In the genomic region with DNA sequence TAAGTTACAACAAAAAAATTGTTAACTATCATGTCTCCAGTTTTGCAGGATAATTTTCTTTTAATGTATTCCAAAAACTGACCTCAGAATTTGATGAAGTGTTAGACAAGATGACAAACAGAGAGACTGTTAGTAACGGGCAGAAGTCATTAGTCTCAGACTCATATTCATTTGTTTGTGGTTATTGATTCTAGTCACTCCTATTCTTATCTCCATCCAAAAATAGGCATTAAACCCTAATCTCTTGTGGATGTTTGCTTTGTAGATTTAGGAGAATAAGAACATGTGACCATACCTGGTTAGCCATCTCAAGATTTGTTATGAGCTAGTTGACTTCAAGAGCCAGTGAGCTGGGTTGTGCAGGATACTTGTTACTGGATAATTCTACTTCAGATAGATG, we compare ENCODE assay signal across 29 cellular contexts.
DNase-seq lines count a peak whose midpoint lies in the region; ATAC-seq, FAIRE-seq and TF ChIP-seq lines count a peak whose summit lies in the region.
"Had no signal": no experiment of that assay in that cellular context is flagged by ENCODE, and none has a peak within 500 bp of the region (broad histone marks: within the 10 kb centered on the region; RNA-seq: fewer than 3 reads in every experiment).

No MANE protein-coding gene starts in this region.

- no peak for TF ChIP-seq RAD21 in H1 (IDR thresholded peaks at IDR 0.05 in 1 of 2, conservative IDR thresholded peaks at IDR 0.05 in 1 of 2; ENCODE audit: low read depth in 2 of 2, low read length in 2 of 2)

- no peak overlapping the region for H2BK5ac ChIP-seq in H1 (ENCODE audit: low read depth, low read length)

- no peak for TF ChIP-seq EP300 in H1 (IDR thresholded peaks at IDR 0.05; ENCODE audit: borderline replicate concordance in 1 of 2, low read depth in 2 of 2, low read length in 2 of 2)

- no peak for TF ChIP-seq CTCF in H1 (IDR thresholded peaks at IDR 0.05; ENCODE audit: control extremely low read depth in 1 of 3, insufficient read depth in 1 of 3, low read depth in 1 of 3, low read length in 3 of 3)

- CTCF ChIA-PET in H1 (lab: Charles Lee; ENCODE audit: partially characterized antibody), result interaction anchor here (0.6 to 1.5 kb wide), 4 partner anchors 17 to 683 kb away, joined by 3 to 4 read pairs (median 4); no protein-coding TSS in a partner anchor
- CTCF ChIA-PET in activated CD4-positive, alpha-beta memory T cell treated with anti-CD3 and anti-CD28 coated beads for 36 hours (lab: Charles Lee), result no interaction called here

- no peak overlapping the region for H3K14ac ChIP-seq in H1 (ENCODE audit: insufficient read length)

- H4K91ac ChIP-seq in H1 (replicated peaks; ENCODE audit: insufficient read length, low read length), result no peak overlapping the region

- H3K56ac ChIP-seq in H1 (replicated peaks; ENCODE audit: insufficient read length, low read depth, low read length), result no peak overlapping the region

- peaks cover 3% of the 10 kb centered on the region for H3K27me3 Mint-ChIP-seq in activated CD4-positive, alpha-beta memory T cell treated with anti-CD3 and anti-CD28 coated beads for 36 hours
- H3K27me3 Mint-ChIP-seq: memory B cell had no signal

- H4K20me1 ChIP-seq in H1 (replicated peaks in 1 of 2; ENCODE audit: control insufficient read depth in 1 of 2, insufficient read depth in 2 of 2, low read length in 2 of 2), result no peaks in the 10 kb centered on the region

- H3K36me3 ChIP-seq in H1 (ENCODE audit: control insufficient read depth in 2 of 4, insufficient read depth in 4 of 4, low read length in 3 of 4), result no peaks in the 10 kb centered on the region
- H3K36me3 ChIP-seq: cardiac muscle cell, tibial artery had no signal

- H4K5ac ChIP-seq in H1 (ENCODE audit: insufficient read length, low read depth, low read length), result no peak overlapping the region

- H3K23ac ChIP-seq in H1 (ENCODE audit: insufficient read length), result no peak overlapping the region

- no peaks in the 10 kb centered on the region for H3K36me3 Mint-ChIP-seq in activated CD4-positive, alpha-beta memory T cell treated with anti-CD3 and anti-CD28 coated beads for 36 hours
- H3K36me3 Mint-ChIP-seq: memory B cell had no signal

- no peak overlapping the region for H3K18ac ChIP-seq in H1 (ENCODE audit: extremely low read depth, low read length)

- DNase-seq in GM12891 (ENCODE audit: insufficient read length, low spot score), result no peak
- DNase-seq in H1 (ENCODE audit: low read depth in 1 of 2, low spot score in 2 of 2), result no peak
- DNase-seq in left colon, result no peak
- DNase-seq in activated CD4-positive, alpha-beta memory T cell treated with anti-CD3 and anti-CD28 coated beads for 36 hours, result no peak
- no peak for DNase-seq in foreskin melanocyte
- DNase-seq: activated CD4-positive, alpha-beta T cell treated with anti-CD3 and anti-CD28 coated beads, Interleukin-2, amount 50 U/mL, for 4 hours; activated naive CD4-positive, alpha-beta T cell; activated naive CD8-positive, alpha-beta T cell treated with anti-CD3 and anti-CD28 coated beads, Interleukin-2, amount 50 U/mL, for 24 hours; DMS 273 treated with DMSO at 0.1 percent for 48 hours; effector memory CD8-positive, alpha-beta T cell; glutamatergic neuron; NCI-H446; PC-9; SK-N-SH; stimulated activated CD4-positive, alpha-beta T cell treated with anti-CD3 and anti-CD28 coated beads, Interleukin-4, amount 100 ng/mL, for 24 hours; tibial artery had no signal

- no peak overlapping the region for H2BK12ac ChIP-seq in H1 (ENCODE audit: low read depth, low read length)

- H3K27ac Mint-ChIP-seq in activated CD4-positive, alpha-beta memory T cell treated with anti-CD3 and anti-CD28 coated beads for 36 hours, result no peak overlapping the region
- H3K27ac Mint-ChIP-seq: activated naive CD8-positive, alpha-beta T cell treated with anti-CD3 and anti-CD28 coated beads, Interleukin-2, amount 50 U/mL, for 24 hours; effector memory CD8-positive, alpha-beta T cell; memory B cell; nephron had no signal

- no peak overlapping the region for H3K4me2 ChIP-seq in H1 (ENCODE audit: insufficient read depth in 1 of 2, low read depth in 2 of 2, low read length in 2 of 2)
- H3K4me2 ChIP-seq: PC-9, SK-N-SH had no signal

- H3K9me3 Mint-ChIP-seq in activated CD4-positive, alpha-beta memory T cell treated with anti-CD3 and anti-CD28 coated beads for 36 hours, result no peaks in the 10 kb centered on the region
- H3K9me3 Mint-ChIP-seq: activated naive CD8-positive, alpha-beta T cell treated with anti-CD3 and anti-CD28 coated beads, Interleukin-2, amount 50 U/mL, for 24 hours; effector memory CD8-positive, alpha-beta T cell; memory B cell; nephron had no signal

- H2AK5ac ChIP-seq in H1 (ENCODE audit: low read depth, low read length), result no peak overlapping the region

- H3K4me3 ChIP-seq in H1 (ENCODE audit: extremely low read depth in 1 of 4, insufficient read depth in 2 of 4, low read depth in 3 of 4, low read length in 4 of 4), result no peak overlapping the region
- H3K4me3 ChIP-seq: cardiac muscle cell, PC-9, tibial artery had no signal

- H3K4me3 Mint-ChIP-seq in activated CD4-positive, alpha-beta memory T cell treated with anti-CD3 and anti-CD28 coated beads for 36 hours, result no peak overlapping the region
- H3K4me3 Mint-ChIP-seq: activated naive CD8-positive, alpha-beta T cell treated with anti-CD3 and anti-CD28 coated beads, Interleukin-2, amount 50 U/mL, for 24 hours; effector memory CD8-positive, alpha-beta T cell; nephron had no signal

- H2BK120ac ChIP-seq in H1 (replicated peaks; ENCODE audit: low read depth, low read length), result no peak overlapping the region

- no peaks in the 10 kb centered on the region for H3K9me3 ChIP-seq in H1 (ENCODE audit: insufficient read depth in 2 of 2, low read depth in 1 of 2, low read length in 1 of 2)
- H3K9me3 ChIP-seq: SK-N-SH, tibial artery had no signal

- POLR2A ChIA-PET in H1 (lab: Charles Lee; ENCODE audit: partially characterized antibody), result no interaction called here
- POLR2A ChIA-PET in activated CD4-positive, alpha-beta memory T cell treated with anti-CD3 and anti-CD28 coated beads for 36 hours (lab: Charles Lee), result no interaction called here

- ATAC-seq in GM18868 (IDR thresholded peaks at IDR 0.05; ENCODE audit: unreplicated experiment), result peak; percentile 48
- ATAC-seq in HG02870 (IDR thresholded peaks at IDR 0.05; ENCODE audit: unreplicated experiment), result peak; percentile 71
- no peak for ATAC-seq in left colon
- ATAC-seq: activated CD4-positive, CD25-positive, alpha-beta regulatory T cell treated with anti-CD3 and anti-CD28 coated beads, Interleukin-2, amount 50 U/mL, for 24 hours; activated naive CD8-positive, alpha-beta T cell treated with anti-CD3 and anti-CD28 coated beads, Interleukin-2, amount 50 U/mL, for 24 hours; effector memory CD8-positive, alpha-beta T cell; HCT116; HepG2; left lobe of liver; Right ventricle myocardium inferior had no signal

- WGBS in H1 (ENCODE audit: extremely low coverage in 1 of 2, insufficient coverage in 1 of 2, insufficient read length in 1 of 2, insufficient replicate concordance in 2 of 2, low coverage in 1 of 2, low lambda C conversion rate in 2 of 2, missing lambda C conversion rate in 1 of 2), 2 experiments, result 94% methylated on average over 1 of the region's 1 CpG; no CpG with 5 or more reads in 1 of the 2 experiments

- H3K4me1 Mint-ChIP-seq in activated CD4-positive, alpha-beta memory T cell treated with anti-CD3 and anti-CD28 coated beads for 36 hours (ENCODE audit: low read depth), result no peaks in the 10 kb centered on the region
- H3K4me1 Mint-ChIP-seq: activated naive CD8-positive, alpha-beta T cell treated with anti-CD3 and anti-CD28 coated beads, Interleukin-2, amount 50 U/mL, for 24 hours had no signal

- H2BK15ac ChIP-seq in H1 (ENCODE audit: low read length), result no peak overlapping the region

- FAIRE-seq in GM12891 (lab: Jason Lieb, UNC) (peak; percentile 75), H1 (lab: Jason Lieb, UNC) (no peak)
- FAIRE-seq: astrocyte, colon, HepG2, TTC549 had no signal

- H3K79me2 ChIP-seq in H1 (ENCODE audit: control insufficient read depth in 1 of 2, insufficient read depth in 2 of 2, low read length in 2 of 2), result no peaks in the 10 kb centered on the region

- H3K23me2 ChIP-seq in H1 (ENCODE audit: low read depth, low read length), result no peaks in the 10 kb centered on the region

- H3K4me1 ChIP-seq in H1 (replicated peaks in 1 of 4; ENCODE audit: control insufficient read depth in 3 of 4, insufficient read depth in 4 of 4, low read length in 3 of 4), result peaks cover 0 to 23% (median 12%) of the 10 kb centered on the region in 4 experiments; a peak in 5 of 7 replicates
- H3K4me1 ChIP-seq: tibial artery had no signal

- no peaks in the 10 kb centered on the region for H3K79me1 ChIP-seq in H1 (ENCODE audit: low read depth, low read length)

- no peak overlapping the region for H3K27ac ChIP-seq in H1 (ENCODE audit: low read depth, low read length)
- H3K27ac ChIP-seq: cardiac muscle cell, PC-9, tibial artery had no signal

- H3K27me3 ChIP-seq in H1 (replicated peaks in 1 of 4; ENCODE audit: control insufficient read depth in 3 of 4, extremely low read depth in 1 of 4, insufficient read depth in 3 of 4, low read length in 3 of 4), result 0 out of 7 replicates have a peak, but pooled peaks cover 0 to 2% (median 0%) of the 10 kb centered on the region in 4 experiments
- H3K27me3 ChIP-seq: cardiac muscle cell had no signal

- 0 out of 2 replicates have a peak overlapping the region, but pooled peaks have one; percentile 35 for H2BK20ac ChIP-seq in H1 (ENCODE audit: low read length)

- H4K8ac ChIP-seq in H1 (ENCODE audit: extremely low read depth, insufficient read depth, low read length), result no peak overlapping the region

- H3K4ac ChIP-seq in H1 (replicated peaks; ENCODE audit: insufficient read length, low read depth, low read length), result no peak overlapping the region

- no peak overlapping the region for H2AFZ ChIP-seq in H1 (ENCODE audit: low read length)
- H2AFZ ChIP-seq: PC-9 had no signal

- TF ChIP-seq POLR2A in GM12891 (IDR thresholded peaks at IDR 0.05; ENCODE audit: low read depth, low read length) (no peak), H1 (IDR thresholded peaks at IDR 0.05; ENCODE audit: control extremely low read depth in 1 of 2, low read depth in 2 of 2, low read length in 2 of 2) (no peak)

- no peak overlapping the region for H3K9ac ChIP-seq in H1 (replicated peaks in 1 of 4; ENCODE audit: extremely low read depth in 1 of 4, low read depth in 3 of 4, low read length in 3 of 4)
- H3K9ac ChIP-seq: SK-N-SH had no signal

- intact Hi-C loops in left colon (cut with DNase I, micrococcal nuclease), result no loop called here
- intact Hi-C loops in activated CD4-positive, alpha-beta memory T cell treated with anti-CD3 and anti-CD28 coated beads for 36 hours (cut with micrococcal nuclease), result no loop called here

TF ChIP-seq in GM12891, 5 proteins besides CTCF, POLR2A, EP300 and RAD21:
- TF ChIP-seq SPI1 (IDR thresholded peaks at IDR 0.05; ENCODE audit: low read depth, low read length) (no peak), TAF1 (IDR thresholded peaks at IDR 0.05; ENCODE audit: low read depth, low read length) (no peak)

TF ChIP-seq in H1, 55 proteins besides CTCF, POLR2A, EP300 and RAD21:
- TF ChIP-seq, protein P1, sequence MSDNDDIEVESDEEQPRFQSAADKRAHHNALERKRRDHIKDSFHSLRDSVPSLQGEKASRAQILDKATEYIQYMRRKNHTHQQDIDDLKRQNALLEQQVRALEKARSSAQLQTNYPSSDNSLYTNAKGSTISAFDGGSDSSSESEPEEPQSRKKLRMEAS (IDR thresholded peaks at IDR 0.05), result no peak
- no peak for TF ChIP-seq RFX5 (IDR thresholded peaks at IDR 0.05; ENCODE audit: borderline replicate concordance, low read depth, low read length)
- TF ChIP-seq POU5F1 (IDR thresholded peaks at IDR 0.05; ENCODE audit: low read depth, low read length), result no peak
